In the genomic region with DNA sequence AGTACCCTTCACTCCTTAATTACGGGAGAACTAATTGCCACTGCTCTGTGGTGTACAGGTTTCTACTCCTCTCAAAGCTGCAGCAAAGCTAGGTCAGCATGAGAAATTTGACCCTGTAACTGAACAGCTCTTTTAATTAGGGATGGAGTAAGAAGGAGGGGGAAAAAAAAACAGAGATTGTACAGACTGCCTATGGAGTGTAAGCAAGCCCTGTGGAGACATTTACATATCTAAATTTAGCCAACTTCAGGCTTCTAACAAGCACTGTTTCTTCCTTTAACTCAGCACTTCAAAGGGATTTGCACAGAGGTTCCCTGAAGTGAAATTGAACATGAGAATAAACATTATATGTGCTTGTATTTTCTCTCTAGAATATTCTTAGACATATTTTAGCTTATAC, we compare ENCODE assay signal across 22 cellular contexts.
A peak's percentile ranks its signal among the peaks of the same experiment; 100 is the strongest.
DNase-seq lines count a peak whose midpoint lies in the region; ATAC-seq and TF ChIP-seq lines count a peak whose summit lies in the region.
"Had no signal": no experiment of that assay in that cellular context is flagged by ENCODE, and none has a peak within 500 bp of the region (broad histone marks: within the 10 kb centered on the region; RNA-seq: fewer than 3 reads in every experiment).

No MANE protein-coding gene starts in this region.

- DNase-seq in NCI-H1417 (lab: John Stamatoyannopoulos, UW), result peak; percentile 24 to 86 (median 49)
- DNase-seq in NCI-H1417 treated with DMSO at 0.1 percent for 48 hours (lab: John Stamatoyannopoulos, UW), result no peak
- peak; percentile 18 for DNase-seq in NCI-H2081 treated with DMSO at 0.1 percent for 48 hours (lab: John Stamatoyannopoulos, UW)
- peak; percentile 11 for DNase-seq in adipocyte (ENCODE audit: low read depth)
- no peak for DNase-seq in type B pancreatic cell (ENCODE audit: extremely low spot score, unreplicated experiment)
- DNase-seq in NCI-H2196 treated with DMSO at 0.1 percent for 48 hours (lab: John Stamatoyannopoulos, UW; ENCODE audit: unreplicated experiment), result no peak
- DNase-seq: 8988T; activated CD4-positive, alpha-beta T cell treated with anti-CD3 and anti-CD28 coated beads, Interleukin-2, amount 50 U/mL, for 1 hour; activated CD8-positive, alpha-beta memory T cell treated with anti-CD3 and anti-CD28 coated beads, Interleukin-2, amount 50 U/mL, for 48 hours; activated effector memory CD4-positive, alpha-beta T cell treated with anti-CD3 and anti-CD28 coated beads, Interleukin-2, amount 50 U/mL, for 16 hours; caudate nucleus; dermis blood vessel endothelial cell; H9; heart left ventricle; immature natural killer cell; NCI-H1694; nucleus accumbens; substantia nigra had no signal

- H3K36me3 Mint-ChIP-seq in type B pancreatic cell, result no peaks in the 10 kb centered on the region
- H3K36me3 Mint-ChIP-seq: immature natural killer cell had no signal

- TF ChIP-seq CTCF in neural cell (IDR thresholded peaks at IDR 0.05; ENCODE audit: poor library complexity, severe bottlenecking) (no peak), type B pancreatic cell (conservative IDR thresholded peaks at IDR 0.05) (no peak)

- no peaks in the 10 kb centered on the region for H3K4me1 Mint-ChIP-seq in type B pancreatic cell (ENCODE audit: unreplicated experiment)
- H3K4me1 Mint-ChIP-seq: immature natural killer cell had no signal

- H3K27ac ChIP-seq in neural cell (ENCODE audit: low read length), result no peak overlapping the region
- H3K27ac ChIP-seq: heart left ventricle, SJSA1 had no signal

- H2AFZ ChIP-seq in neural cell (ENCODE audit: low read depth, low read length), result no peak overlapping the region

- no peaks in the 10 kb centered on the region for H3F3A ChIP-seq in neural cell (ENCODE audit: insufficient read depth, low read length, poor library complexity, severe bottlenecking)

- no peaks in the 10 kb centered on the region for H3K27me3 ChIP-seq in adipocyte (replicated peaks; ENCODE audit: control insufficient read depth, insufficient read depth, low read length)
- no peaks in the 10 kb centered on the region for H3K27me3 ChIP-seq in neural cell (ENCODE audit: insufficient read depth, low read depth, low read length)
- H3K27me3 ChIP-seq: heart left ventricle, SJSA1 had no signal

- H3K4me2 ChIP-seq in neural cell (ENCODE audit: low read length), result no peak overlapping the region

- no peak overlapping the region for H3K27ac Mint-ChIP-seq in type B pancreatic cell
- H3K27ac Mint-ChIP-seq: immature natural killer cell; T-helper 1 cell treated with Interleukin-12 subunit alpha and Interleukin-12 subunit beta and Interleukin-4 antibody, amounts not matched to agents 30 μg/mL and 1 μg/mL, for 36 hours had no signal

- ATAC-seq in GM21381 (IDR thresholded peaks at IDR 0.05; ENCODE audit: unreplicated experiment), result no peak
- ATAC-seq: heart left ventricle had no signal

- H3K36me3 ChIP-seq in adipocyte (ENCODE audit: control insufficient read depth, insufficient read depth, low read length, severe bottlenecking) (no peaks in the 10 kb centered on the region), neural cell (ENCODE audit: insufficient read depth, low read length) (no peaks in the 10 kb centered on the region)
- H3K36me3 ChIP-seq: heart left ventricle, SJSA1 had no signal

- H4K20me1 ChIP-seq in neural cell (ENCODE audit: insufficient read depth), result no peaks in the 10 kb centered on the region

- H3K4me1 ChIP-seq in adipocyte (ENCODE audit: control insufficient read depth, insufficient read depth, low read length), result peaks cover 4% of the 10 kb centered on the region
- H3K4me1 ChIP-seq: heart left ventricle, SJSA1 had no signal

- TF ChIP-seq RAD21 in neural cell (conservative IDR thresholded peaks at IDR 0.05), result no peak

- H3K4me3 ChIP-seq in adipocyte (ENCODE audit: low read length), result no peak overlapping the region
- peak overlapping the region; percentile 7 for H3K4me3 ChIP-seq in neural cell (ENCODE audit: low read length)
- H3K4me3 ChIP-seq: heart left ventricle, SJSA1 had no signal

- no peak overlapping the region for H3K4me3 Mint-ChIP-seq in type B pancreatic cell
- H3K4me3 Mint-ChIP-seq: H9; immature natural killer cell; T-helper 1 cell treated with Interleukin-12 subunit alpha and Interleukin-12 subunit beta and Interleukin-4 antibody, amounts not matched to agents 30 μg/mL and 1 μg/mL, for 36 hours had no signal

- H3K79me2 ChIP-seq in neural cell (replicated peaks; ENCODE audit: insufficient read depth, low read length), result no peaks in the 10 kb centered on the region

- H3K9ac ChIP-seq in adipocyte (ENCODE audit: low read length) (no peak overlapping the region), neural cell (ENCODE audit: low read length) (no peak overlapping the region)

- H3K9me3 ChIP-seq in adipocyte (ENCODE audit: control insufficient read depth, low read length) (no peaks in the 10 kb centered on the region), neural cell (ENCODE audit: low read length) (no peaks in the 10 kb centered on the region)
- H3K9me3 ChIP-seq: heart left ventricle, SJSA1 had no signal

- no peak for TF ChIP-seq EP300 in neural cell (conservative IDR thresholded peaks at IDR 0.05; ENCODE audit: poor library complexity, severe bottlenecking)

- no peaks in the 10 kb centered on the region for H3K9me2 ChIP-seq in neural cell (ENCODE audit: insufficient read depth, low read length)

- no peaks in the 10 kb centered on the region for H3K9me3 Mint-ChIP-seq in type B pancreatic cell
- H3K9me3 Mint-ChIP-seq: H9; T-helper 1 cell treated with Interleukin-12 subunit alpha and Interleukin-12 subunit beta and Interleukin-4 antibody, amounts not matched to agents 30 μg/mL and 1 μg/mL, for 36 hours had no signal

- no peaks in the 10 kb centered on the region for H3K27me3 Mint-ChIP-seq in type B pancreatic cell

TF ChIP-seq in neural cell, 6 proteins besides CTCF, POLR2A, EP300 and RAD21:
- TF ChIP-seq, protein P1, sequence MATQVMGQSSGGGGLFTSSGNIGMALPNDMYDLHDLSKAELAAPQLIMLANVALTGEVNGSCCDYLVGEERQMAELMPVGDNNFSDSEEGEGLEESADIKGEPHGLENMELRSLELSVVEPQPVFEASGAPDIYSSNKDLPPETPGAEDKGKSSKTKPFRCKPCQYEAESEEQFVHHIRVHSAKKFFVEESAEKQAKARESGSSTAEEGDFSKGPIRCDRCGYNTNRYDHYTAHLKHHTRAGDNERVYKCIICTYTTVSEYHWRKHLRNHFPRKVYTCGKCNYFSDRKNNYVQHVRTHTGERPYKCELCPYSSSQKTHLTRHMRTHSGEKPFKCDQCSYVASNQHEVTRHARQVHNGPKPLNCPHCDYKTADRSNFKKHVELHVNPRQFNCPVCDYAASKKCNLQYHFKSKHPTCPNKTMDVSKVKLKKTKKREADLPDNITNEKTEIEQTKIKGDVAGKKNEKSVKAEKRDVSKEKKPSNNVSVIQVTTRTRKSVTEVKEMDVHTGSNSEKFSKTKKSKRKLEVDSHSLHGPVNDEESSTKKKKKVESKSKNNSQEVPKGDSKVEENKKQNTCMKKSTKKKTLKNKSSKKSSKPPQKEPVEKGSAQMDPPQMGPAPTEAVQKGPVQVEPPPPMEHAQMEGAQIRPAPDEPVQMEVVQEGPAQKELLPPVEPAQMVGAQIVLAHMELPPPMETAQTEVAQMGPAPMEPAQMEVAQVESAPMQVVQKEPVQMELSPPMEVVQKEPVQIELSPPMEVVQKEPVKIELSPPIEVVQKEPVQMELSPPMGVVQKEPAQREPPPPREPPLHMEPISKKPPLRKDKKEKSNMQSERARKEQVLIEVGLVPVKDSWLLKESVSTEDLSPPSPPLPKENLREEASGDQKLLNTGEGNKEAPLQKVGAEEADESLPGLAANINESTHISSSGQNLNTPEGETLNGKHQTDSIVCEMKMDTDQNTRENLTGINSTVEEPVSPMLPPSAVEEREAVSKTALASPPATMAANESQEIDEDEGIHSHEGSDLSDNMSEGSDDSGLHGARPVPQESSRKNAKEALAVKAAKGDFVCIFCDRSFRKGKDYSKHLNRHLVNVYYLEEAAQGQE (IDR thresholded peaks at IDR 0.05; ENCODE audit: borderline replicate concordance), result no peak
- TF ChIP-seq EZH2 (IDR thresholded peaks at IDR 0.05; ENCODE audit: borderline replicate concordance, insufficient read depth, low read length, poor library complexity, severe bottlenecking) (no peak), MXI1 (conservative IDR thresholded peaks at IDR 0.05; ENCODE audit: poor library complexity, severe bottlenecking) (no peak), TAF1 (IDR thresholded peaks at IDR 0.05; ENCODE audit: low read depth) (no peak), POLR2AphosphoS5 (IDR thresholded peaks at IDR 0.05) (no peak), SMC3 (conservative IDR thresholded peaks at IDR 0.05; ENCODE audit: poor library complexity) (no peak)

Comparison
In these comparisons a context has a peak if more than half of its experiments do, and no peak if none do; other contexts are left out.
1. DNase-seq: peak in NCI-H1417 (3 of 3), NCI-H2081 treated with DMSO at 0.1 percent for 48 hours (single experiment) and adipocyte (single experiment); none in NCI-H1417 treated with DMSO at 0.1 percent for 48 hours (single experiment), type B pancreatic cell (single experiment) and NCI-H2196 treated with DMSO at 0.1 percent for 48 hours (single experiment).